Comparison of ENCODE assay signal across 8 cellular contexts in the genomic region with DNA sequence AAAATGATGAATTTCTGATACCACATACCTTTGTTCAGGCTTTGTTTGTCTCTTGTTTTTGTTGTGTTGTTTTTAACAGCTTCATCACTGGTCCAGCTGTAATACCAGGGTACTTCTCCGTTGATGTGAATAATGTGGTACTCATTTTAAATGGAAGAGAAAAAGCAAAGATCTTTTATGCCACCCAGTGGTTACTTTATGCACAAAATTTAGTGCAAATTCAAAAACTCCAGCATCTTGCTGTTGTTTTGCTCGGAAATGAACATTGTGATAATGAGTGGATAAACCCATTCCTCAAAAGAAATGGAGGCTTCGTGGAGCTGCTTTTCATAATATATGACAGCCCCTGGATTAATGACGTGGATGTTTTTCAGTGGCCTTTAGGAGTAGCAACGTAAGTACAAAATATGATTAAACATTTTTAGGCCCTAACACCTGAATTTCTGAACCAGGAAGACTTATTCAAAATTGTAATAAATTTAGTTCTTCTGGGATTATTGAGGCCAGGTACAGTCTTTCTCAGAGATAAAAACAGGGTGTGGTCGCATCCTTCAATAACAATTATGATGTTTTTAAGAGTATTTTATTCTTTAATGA. TPM values are rescaled to one million over a fixed set of nuclear protein-coding genes. Genes with fewer than 3 reads are reported as not detected.
DNase-seq lines count a peak whose midpoint lies in the region; ATAC-seq, FAIRE-seq and TF ChIP-seq lines count a peak whose summit lies in the region.

No MANE protein-coding gene starts in this region.

- no peaks in the 10 kb centered on the region for H3K36me3 Mint-ChIP-seq in activated naive CD4-positive, alpha-beta T cell treated with anti-CD3 and anti-CD28 coated beads, Interleukin-2, amount 10 ng/mL, durations not matched to agents 7 days and 5 days

- CTCF ChIA-PET in activated naive CD4-positive, alpha-beta T cell treated with anti-CD3 and anti-CD28 coated beads, Interleukin-2, amount 10 ng/mL, durations not matched to agents 7 days and 5 days (lab: Charles Lee) = interaction anchor here (0.7 to 2.0 kb wide), 6 partner anchors 8 to 462 kb away, joined by 3 to 5 read pairs (median 4); no protein-coding TSS in a partner anchor

- DNase-seq in DMS114 treated with DMSO at 0.1 percent for 48 hours (lab: John Stamatoyannopoulos, UW; ENCODE audit: unreplicated experiment) (peak; percentile 66), NCI-H774 (lab: John Stamatoyannopoulos, UW) (peak; percentile 42), pancreas (no peak)
- DNase-seq in activated CD4-positive, alpha-beta T cell treated with anti-CD3 and anti-CD28 coated beads, Interleukin-2, amount 50 U/mL, for 48 hours = no peak
- no peak for DNase-seq in activated naive CD4-positive, alpha-beta T cell treated with anti-CD3 and anti-CD28 coated beads, Interleukin-2, amount 10 ng/mL, durations not matched to agents 7 days and 5 days

- no peaks in the 10 kb centered on the region for H3K9me3 Mint-ChIP-seq in activated naive CD4-positive, alpha-beta T cell treated with anti-CD3 and anti-CD28 coated beads, Interleukin-2, amount 10 ng/mL, durations not matched to agents 7 days and 5 days

- ATAC-seq in HG02884 (IDR thresholded peaks at IDR 0.05; ENCODE audit: unreplicated experiment) = peak; percentile 50
- ATAC-seq in pancreas = peak in 1 of 4 donors; percentile 48
- no peak for ATAC-seq in HG03039 (IDR thresholded peaks at IDR 0.05; ENCODE audit: unreplicated experiment)

- H3K27ac ChIP-seq in pancreas = no peak overlapping the region

- H3K27me3 Mint-ChIP-seq in activated naive CD4-positive, alpha-beta T cell treated with anti-CD3 and anti-CD28 coated beads, Interleukin-2, amount 10 ng/mL, durations not matched to agents 7 days and 5 days = no peaks in the 10 kb centered on the region

- no peaks in the 10 kb centered on the region for H3K27me3 ChIP-seq in pancreas

- no peak overlapping the region for H3K27ac Mint-ChIP-seq in activated naive CD4-positive, alpha-beta T cell treated with anti-CD3 and anti-CD28 coated beads, Interleukin-2, amount 10 ng/mL, durations not matched to agents 7 days and 5 days

- peak in 3 of 4 donors; percentile 20 to 35 (median 34) for TF ChIP-seq CTCF in pancreas (IDR thresholded peaks at IDR 0.05)

- no peaks in the 10 kb centered on the region for H3K36me3 ChIP-seq in pancreas

- 50 to 57% methylated on average over 6 of the region's 6 CpGs for WGBS in pancreas, 2 donors

- no peaks in the 10 kb centered on the region for H3K9me3 ChIP-seq in pancreas

- FAIRE-seq in endometrium (lab: Jason Lieb, UNC) (peak; percentile 67), pancreas (lab: Jason Lieb, UNC) (peak; percentile 77)

- no peak overlapping the region for H3K4me3 Mint-ChIP-seq in activated naive CD4-positive, alpha-beta T cell treated with anti-CD3 and anti-CD28 coated beads, Interleukin-2, amount 10 ng/mL, durations not matched to agents 7 days and 5 days

- no peaks in the 10 kb centered on the region for H3K4me1 Mint-ChIP-seq in activated naive CD4-positive, alpha-beta T cell treated with anti-CD3 and anti-CD28 coated beads, Interleukin-2, amount 10 ng/mL, durations not matched to agents 7 days and 5 days

- peaks cover 4 to 18% (median 8%) of the 10 kb centered on the region in 3 donors for H3K4me1 ChIP-seq in pancreas

- intact Hi-C loops in pancreas (cut with DNase I) = no loop called here

- H3K4me3 ChIP-seq in pancreas = no peak overlapping the region

RNA-seq across cellular contexts. Expression of gene RXYLT1, which starts 22.4 kb away (rescaled TPM):
- total RNA-seq in pancreas = 10 to 100 TPM in 5 of 6 donors, 1 to 10 TPM in 1; 8.7 to 12.2 (median 11.9) TPM
- polyA plus RNA-seq in pancreas = 10 to 100 TPM in 1 of 2 donors, 1 to 10 TPM in 1; 8.1 to 13.3 TPM

RNA-seq across cellular contexts. Expression of gene SRGAP1, which starts 42.4 kb away (rescaled TPM):
- 10 to 100 TPM in 2 of 6 donors, 1 to 10 TPM in 4; 6.7 to 13.3 (median 8.8) TPM for total RNA-seq in pancreas
- 1 to 10 TPM; 2.5 to 4.7 TPM for polyA plus RNA-seq in pancreas

Comparison
In these comparisons a context has a peak if more than half of its experiments do, and no peak if none do; other contexts are left out.
1. DNase-seq: peak in DMS114 treated with DMSO at 0.1 percent for 48 hours (single experiment) and NCI-H774 (single experiment); none in pancreas (0 of 6), activated CD4-positive, alpha-beta T cell treated with anti-CD3 and anti-CD28 coated beads, Interleukin-2, amount 50 U/mL, for 48 hours (0 of 2) and activated naive CD4-positive, alpha-beta T cell treated with anti-CD3 and anti-CD28 coated beads, Interleukin-2, amount 10 ng/mL, durations not matched to agents 7 days and 5 days (single experiment).